ENCODE assay signal across 1 cellular context in genomic region chr9:98056403-98057094, GRCh38.
TF ChIP-seq lines count a peak whose summit lies in the region.

Gene NANS (plus strand): TSS chr9:98056732. CDS start chr9:98056809, 77 bp downstream.

TF ChIP-seq in HepG2, 621 proteins besides CTCF, POLR2A, EP300 and RAD21 (continued from another document and continues in another):
- TF ChIP-seq KIAA2018 (CRISPR knock-in tag; IDR thresholded peaks at IDR 0.05; ENCODE audit: borderline replicate concordance) (no peak), ZC3H13 (CRISPR knock-in tag; IDR thresholded peaks at IDR 0.05) (peak; percentile 78), MAZ (IDR thresholded peaks at IDR 0.05; ENCODE audit: borderline replicate concordance, low read depth, low read length) (peak; percentile 38; the same call in 1 of the 2 replicates), MAZ (CRISPR knock-in tag; IDR thresholded peaks at IDR 0.05; ENCODE audit: low read depth) (peak; percentile 83), RORA (CRISPR knock-in tag; IDR thresholded peaks at IDR 0.05) (no peak), MAFK (conservative IDR thresholded peaks at IDR 0.05 in 1 of 2, IDR thresholded peaks at IDR 0.05 in 1 of 2; ENCODE audit: low read length in 2 of 2) (no peak), DR1 (CRISPR knock-in tag; IDR thresholded peaks at IDR 0.05) (peak; percentile 77; the same call in 1 of the 2 replicates), KLF11 (CRISPR knock-in tag; IDR thresholded peaks at IDR 0.05) (peak; percentile 58; the same call in 1 of the 2 replicates), ZNF317 (CRISPR knock-in tag; IDR thresholded peaks at IDR 0.05) (no peak; the same call in 1 of the 2 replicates), ISL2 (CRISPR knock-in tag; IDR thresholded peaks at IDR 0.05) (peak; percentile 59; the same call in 1 of the 2 replicates), FIP1L1 (IDR thresholded peaks at IDR 0.05; ENCODE audit: borderline replicate concordance, insufficient read depth, low read depth, low read length) (no peak), HDAC1 (CRISPR knock-in tag; IDR thresholded peaks at IDR 0.05) (peak; percentile 87), MIER2 (CRISPR knock-in tag; IDR thresholded peaks at IDR 0.05) (no peak), TEAD3 (CRISPR knock-in tag; optimal IDR thresholded peaks at IDR 0.05; ENCODE audit: borderline replicate concordance) (peak; percentile 50), ESRRA (CRISPR knock-in tag; IDR thresholded peaks at IDR 0.05; ENCODE audit: low read depth) (0 out of 2 replicates have a peak, but pooled peaks have one; percentile 23), THRA (CRISPR knock-in tag; IDR thresholded peaks at IDR 0.05; ENCODE audit: borderline replicate concordance) (peak; percentile 9; the same call in 1 of the 2 replicates), ZNF563 (CRISPR knock-in tag; IDR thresholded peaks at IDR 0.05) (peak; percentile 37; the same call in 1 of the 2 replicates), SOX13 (IDR thresholded peaks at IDR 0.05) (no peak), SOX13 (CRISPR knock-in tag; conservative IDR thresholded peaks at IDR 0.05 in 1 of 2, IDR thresholded peaks at IDR 0.05 in 1 of 2) (no peak), ZNF407 (CRISPR knock-in tag; IDR thresholded peaks at IDR 0.05; ENCODE audit: not compliant biosample characterization) (peak; percentile 84), PAF1 (CRISPR knock-in tag; IDR thresholded peaks at IDR 0.05) (no peak), ZBTB20 (CRISPR knock-in tag; IDR thresholded peaks at IDR 0.05; ENCODE audit: borderline replicate concordance, low read depth) (no peak; the same call in 1 of the 2 replicates), TEF (CRISPR knock-in tag; IDR thresholded peaks at IDR 0.05) (0 out of 2 replicates have a peak, but pooled peaks have one; percentile 42), CREB1 (IDR thresholded peaks at IDR 0.05) (peak; percentile 38; the same call in 1 of the 2 replicates), CREB1 (CRISPR knock-in tag; IDR thresholded peaks at IDR 0.05) (peak; percentile 44; the same call in 1 of the 2 replicates), PHF5A (CRISPR knock-in tag; IDR thresholded peaks at IDR 0.05; ENCODE audit: low read depth, unreplicated experiment) (peak; percentile 29), YY1 (IDR thresholded peaks at IDR 0.05; ENCODE audit: insufficient read depth, insufficient replicate concordance, low read depth, low read length) (peak; percentile 52), ZBTB7A (CRISPR knock-in tag; IDR thresholded peaks at IDR 0.05) (no peak), FOXA1 (IDR thresholded peaks at IDR 0.05) (no peak), FOXA1 (CRISPR knock-in tag; IDR thresholded peaks at IDR 0.05) (peak; percentile 17; the same call in 1 of the 2 replicates), MED1 (CRISPR knock-in tag; IDR thresholded peaks at IDR 0.05) (peak; percentile 45; the same call in 1 of the 2 replicates), ZNF800 (CRISPR knock-in tag; IDR thresholded peaks at IDR 0.05) (peak; percentile 60; the same call in 1 of the 2 replicates), ZNF749 (CRISPR knock-in tag; IDR thresholded peaks at IDR 0.05; ENCODE audit: borderline replicate concordance) (peak; percentile 95), FOXP4 (CRISPR knock-in tag; IDR thresholded peaks at IDR 0.05) (peak; percentile 2)
